In the genomic region with DNA sequence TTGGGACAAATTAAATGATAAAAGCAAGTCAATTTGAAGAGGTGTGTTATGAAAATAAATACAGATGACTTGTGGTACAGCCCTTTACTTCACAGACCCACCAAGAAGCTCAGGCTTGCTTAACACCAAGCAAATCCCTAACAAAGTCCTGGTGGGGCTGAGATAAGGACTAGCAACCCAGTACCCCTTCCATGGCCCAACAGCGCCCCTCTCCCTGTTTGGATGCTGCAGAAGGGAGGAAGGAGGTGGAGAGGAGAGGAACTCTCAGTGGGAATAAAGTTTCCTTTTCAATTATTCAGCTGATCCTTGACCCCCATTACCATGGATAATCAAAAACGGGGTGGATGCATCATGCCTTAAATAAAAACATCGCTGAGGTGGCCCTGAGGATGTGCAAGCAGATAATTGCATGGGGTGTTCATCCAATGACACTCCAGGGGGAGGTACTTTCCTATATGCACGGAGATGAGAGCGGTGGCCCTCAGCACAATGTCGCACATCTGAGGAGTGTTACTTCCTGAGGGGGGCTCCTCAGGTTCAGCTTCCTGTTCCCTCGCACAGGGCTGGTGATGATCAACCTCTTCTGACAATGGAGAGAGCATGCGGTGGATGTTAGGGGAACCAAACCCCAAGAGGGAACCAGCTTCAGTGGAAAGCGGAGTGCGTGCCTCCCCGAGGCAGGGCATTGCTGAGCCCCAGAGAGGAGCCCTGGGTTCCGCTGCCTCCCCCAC, we compare ENCODE assay signal across 9 cellular contexts. TPM values are rescaled to one million over a fixed set of nuclear protein-coding genes. Genes with fewer than 3 reads are reported as not detected.
A peak's percentile ranks its signal among the peaks of the same experiment; 100 is the strongest.
DNase-seq lines count a peak whose midpoint lies in the region; ATAC-seq and TF ChIP-seq lines count a peak whose summit lies in the region.
"Had no signal": no experiment of that assay in that cellular context is flagged by ENCODE, and none has a peak within 500 bp of the region (broad histone marks: within the 10 kb centered on the region; RNA-seq: fewer than 3 reads in every experiment).

No MANE protein-coding gene starts in this region.

- peak; percentile 56 to 73 for TF ChIP-seq CTCF in GM23338 (conservative IDR thresholded peaks at IDR 0.05; ENCODE audit: low read depth in 2 of 2)
- TF ChIP-seq CTCF in activated B cell treated with CpG ODN at 0.5 μM for 24 hours (IDR thresholded peaks at IDR 0.05): no peak
- no peak for TF ChIP-seq CTCF in PC-9 (conservative IDR thresholded peaks at IDR 0.05)

- CTCF ChIA-PET in activated B cell treated with CpG ODN at 0.5 μM for 24 hours (lab: Charles Lee) (interaction anchor here (1.0 to 1.3 kb wide), 2 partner anchors 13 to 71 kb away, joined by 3 to 4 read pairs; no protein-coding TSS in a partner anchor), PC-9 (lab: Charles Lee) (no interaction called here)

- DNase-seq in GM23338 (ENCODE audit: low spot score) (peak; percentile 67), activated B cell treated with CpG ODN at 0.5 μM for 24 hours (no peak), COLO668 (lab: John Stamatoyannopoulos, UW; ENCODE audit: unreplicated experiment) (no peak), posterior cingulate gyrus (no peak), superior temporal gyrus (ENCODE audit: extremely low spot score) (no peak), PC-9 (no peak)
- peak; percentile 68 for DNase-seq in activated naive CD8-positive, alpha-beta T cell treated with anti-CD3 and anti-CD28 coated beads, Interleukin-2, amount 10 ng/mL, durations not matched to agents 7 days and 5 days
- DNase-seq in stimulated activated CD4-positive, alpha-beta T cell treated with anti-CD3 and anti-CD28 coated beads, Interleukin-4, amount 100 ng/mL, for 24 hours: peak; percentile 64

- POLR2A ChIA-PET in activated B cell treated with CpG ODN at 0.5 μM for 24 hours (lab: Charles Lee) (interaction anchor here (0.5 to 2.9 kb wide), 5 partner anchors 36 to 507 kb away, joined by 3 to 18 read pairs (median 5); no protein-coding TSS in a partner anchor), PC-9 (lab: Charles Lee; ENCODE audit: unreplicated experiment) (no interaction called here)
- POLR2A ChIA-PET in activated naive CD8-positive, alpha-beta T cell treated with anti-CD3 and anti-CD28 coated beads, Interleukin-2, amount 10 ng/mL, durations not matched to agents 7 days and 5 days (lab: Charles Lee): interaction anchor here (0.6 to 2.4 kb wide), 18 partner anchors 8 to 508 kb away, joined by 3 to 14 read pairs (median 4); a partner anchor contains a TSS

- no TSS peak for BruUV-seq in PC-9 (replicated peaks; lab: Mats Ljungman, UMichigan)

- H3K9me3 ChIP-seq in PC-9 (ENCODE audit: insufficient read depth, low read depth): no peaks in the 10 kb centered on the region

- no peak overlapping the region for H2AFZ ChIP-seq in GM23338
- H2AFZ ChIP-seq in PC-9: no peak overlapping the region

- peaks cover 4% of the 10 kb centered on the region for H3K27me3 Mint-ChIP-seq in GM23338 (ENCODE audit: insufficient read depth, low read depth, poor library complexity)
- H3K27me3 Mint-ChIP-seq in activated B cell treated with CpG ODN at 0.5 μM for 24 hours: no peaks in the 10 kb centered on the region
- peaks cover 3% of the 10 kb centered on the region for H3K27me3 Mint-ChIP-seq in activated naive CD8-positive, alpha-beta T cell treated with anti-CD3 and anti-CD28 coated beads, Interleukin-2, amount 10 ng/mL, durations not matched to agents 7 days and 5 days

- peaks cover 13% of the 10 kb centered on the region for H3K4me1 Mint-ChIP-seq in GM23338
- peaks cover 53% of the 10 kb centered on the region for H3K4me1 Mint-ChIP-seq in activated B cell treated with CpG ODN at 0.5 μM for 24 hours
- peaks cover 39% of the 10 kb centered on the region for H3K4me1 Mint-ChIP-seq in activated naive CD8-positive, alpha-beta T cell treated with anti-CD3 and anti-CD28 coated beads, Interleukin-2, amount 10 ng/mL, durations not matched to agents 7 days and 5 days

- no peak overlapping the region for H3K27ac ChIP-seq in GM23338 (ENCODE audit: low read depth)
- H3K27ac ChIP-seq in PC-9: no peak overlapping the region

- H3K4me3 Mint-ChIP-seq in GM23338 (no peak overlapping the region), activated B cell treated with CpG ODN at 0.5 μM for 24 hours (peak overlapping the region; percentile 65)
- H3K4me3 Mint-ChIP-seq in activated naive CD8-positive, alpha-beta T cell treated with anti-CD3 and anti-CD28 coated beads, Interleukin-2, amount 10 ng/mL, durations not matched to agents 7 days and 5 days: peak overlapping the region; percentile 85

- H3K4me3 ChIP-seq in GM23338: no peak overlapping the region
- no peak overlapping the region for H3K4me3 ChIP-seq in PC-9

- ATAC-seq in GM23338 (peak; percentile 96), activated B cell treated with CpG ODN at 0.5 μM for 24 hours (ENCODE audit: low read depth) (peak; percentile 33)
- peak; percentile 80 for ATAC-seq in activated naive CD8-positive, alpha-beta T cell treated with anti-CD3 and anti-CD28 coated beads, Interleukin-2, amount 10 ng/mL, durations not matched to agents 7 days and 5 days (ENCODE audit: low read depth)

- H3K4me1 ChIP-seq in GM23338 (ENCODE audit: insufficient read depth): peaks cover 5% of the 10 kb centered on the region
- H3K4me1 ChIP-seq in PC-9 (replicated peaks; ENCODE audit: insufficient read depth): no peaks in the 10 kb centered on the region

- no peaks in the 10 kb centered on the region for H3K36me3 ChIP-seq in GM23338 (ENCODE audit: insufficient read depth)
- H3K36me3 ChIP-seq in PC-9 (ENCODE audit: low read depth): no peaks in the 10 kb centered on the region

- H3K9me3 Mint-ChIP-seq in GM23338 (no peaks in the 10 kb centered on the region; the same call in 2 of the 3 replicates), activated B cell treated with CpG ODN at 0.5 μM for 24 hours (no peaks in the 10 kb centered on the region)
- no peaks in the 10 kb centered on the region for H3K9me3 Mint-ChIP-seq in activated naive CD8-positive, alpha-beta T cell treated with anti-CD3 and anti-CD28 coated beads, Interleukin-2, amount 10 ng/mL, durations not matched to agents 7 days and 5 days

- H3K4me2 ChIP-seq in GM23338 (no peak overlapping the region), PC-9 (no peak overlapping the region)

- H3K9me2 ChIP-seq in GM23338 (ENCODE audit: insufficient read depth) (no peaks in the 10 kb centered on the region), PC-9 (ENCODE audit: insufficient read depth) (no peaks in the 10 kb centered on the region)

- intact Hi-C loops in activated B cell treated with CpG ODN at 0.5 μM for 24 hours (cut with micrococcal nuclease) (no loop called here), posterior cingulate gyrus (cut with DNase I) (no loop called here), PC-9 (cut with micrococcal nuclease; ENCODE audit: unreplicated experiment) (no loop called here)

- H3K27me3 ChIP-seq in GM23338 (ENCODE audit: insufficient read depth): no peaks in the 10 kb centered on the region
- peaks cover 97% of the 10 kb centered on the region for H3K27me3 ChIP-seq in PC-9 (ENCODE audit: insufficient read depth, low read depth)

- no peaks in the 10 kb centered on the region for H3F3A ChIP-seq in GM23338 (replicated peaks; ENCODE audit: low read depth)
- no peaks in the 10 kb centered on the region for H3F3A ChIP-seq in PC-9 (ENCODE audit: insufficient read depth, low read depth)

- H3K79me2 ChIP-seq in GM23338 (replicated peaks; ENCODE audit: insufficient read depth) (no peaks in the 10 kb centered on the region), PC-9 (ENCODE audit: low read depth) (no peaks in the 10 kb centered on the region)

- no peaks in the 10 kb centered on the region for H3K36me3 Mint-ChIP-seq in GM23338 (ENCODE audit: low read depth)
- H3K36me3 Mint-ChIP-seq in activated B cell treated with CpG ODN at 0.5 μM for 24 hours (ENCODE audit: low read depth): no peaks in the 10 kb centered on the region
- no peaks in the 10 kb centered on the region for H3K36me3 Mint-ChIP-seq in activated naive CD8-positive, alpha-beta T cell treated with anti-CD3 and anti-CD28 coated beads, Interleukin-2, amount 10 ng/mL, durations not matched to agents 7 days and 5 days

- H4K20me1 ChIP-seq in GM23338 (replicated peaks; ENCODE audit: insufficient read depth): no peaks in the 10 kb centered on the region
- H4K20me1 ChIP-seq in PC-9 (ENCODE audit: insufficient read depth): no peaks in the 10 kb centered on the region

- no peak overlapping the region for H3K27ac Mint-ChIP-seq in GM23338
- H3K27ac Mint-ChIP-seq in activated B cell treated with CpG ODN at 0.5 μM for 24 hours: peak overlapping the region; percentile 37
- H3K27ac Mint-ChIP-seq in activated naive CD8-positive, alpha-beta T cell treated with anti-CD3 and anti-CD28 coated beads, Interleukin-2, amount 10 ng/mL, durations not matched to agents 7 days and 5 days: peak overlapping the region; percentile 95

TF ChIP-seq in GM23338, 12 proteins besides CTCF, POLR2A, EP300 and RAD21 (continues in another document):
- TF ChIP-seq, protein P1, sequence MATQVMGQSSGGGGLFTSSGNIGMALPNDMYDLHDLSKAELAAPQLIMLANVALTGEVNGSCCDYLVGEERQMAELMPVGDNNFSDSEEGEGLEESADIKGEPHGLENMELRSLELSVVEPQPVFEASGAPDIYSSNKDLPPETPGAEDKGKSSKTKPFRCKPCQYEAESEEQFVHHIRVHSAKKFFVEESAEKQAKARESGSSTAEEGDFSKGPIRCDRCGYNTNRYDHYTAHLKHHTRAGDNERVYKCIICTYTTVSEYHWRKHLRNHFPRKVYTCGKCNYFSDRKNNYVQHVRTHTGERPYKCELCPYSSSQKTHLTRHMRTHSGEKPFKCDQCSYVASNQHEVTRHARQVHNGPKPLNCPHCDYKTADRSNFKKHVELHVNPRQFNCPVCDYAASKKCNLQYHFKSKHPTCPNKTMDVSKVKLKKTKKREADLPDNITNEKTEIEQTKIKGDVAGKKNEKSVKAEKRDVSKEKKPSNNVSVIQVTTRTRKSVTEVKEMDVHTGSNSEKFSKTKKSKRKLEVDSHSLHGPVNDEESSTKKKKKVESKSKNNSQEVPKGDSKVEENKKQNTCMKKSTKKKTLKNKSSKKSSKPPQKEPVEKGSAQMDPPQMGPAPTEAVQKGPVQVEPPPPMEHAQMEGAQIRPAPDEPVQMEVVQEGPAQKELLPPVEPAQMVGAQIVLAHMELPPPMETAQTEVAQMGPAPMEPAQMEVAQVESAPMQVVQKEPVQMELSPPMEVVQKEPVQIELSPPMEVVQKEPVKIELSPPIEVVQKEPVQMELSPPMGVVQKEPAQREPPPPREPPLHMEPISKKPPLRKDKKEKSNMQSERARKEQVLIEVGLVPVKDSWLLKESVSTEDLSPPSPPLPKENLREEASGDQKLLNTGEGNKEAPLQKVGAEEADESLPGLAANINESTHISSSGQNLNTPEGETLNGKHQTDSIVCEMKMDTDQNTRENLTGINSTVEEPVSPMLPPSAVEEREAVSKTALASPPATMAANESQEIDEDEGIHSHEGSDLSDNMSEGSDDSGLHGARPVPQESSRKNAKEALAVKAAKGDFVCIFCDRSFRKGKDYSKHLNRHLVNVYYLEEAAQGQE (IDR thresholded peaks at IDR 0.05; ENCODE audit: unreplicated experiment): no peak
- no peak for TF ChIP-seq ZNF331 (CRISPR knock-in tag; IDR thresholded peaks at IDR 0.05; ENCODE audit: low read depth)

RNA-seq across cellular contexts. Expression of a gene that starts 4.4 kb away (rescaled TPM):
- not detected in 2 replicates for total RNA-seq in GM23338 (2014; rRNA removed; shearing (Covaris generic))
- not detected in 2 replicates for polyA plus RNA-seq in GM23338 (2016; fragmentation: Nextera tagmentation; extraction: Ambion mirVana)
- 3.2 and 4.0 TPM in 2 replicates for total RNA-seq in activated B cell treated with CpG ODN at 0.5 μM for 24 hours
- total RNA-seq in activated naive CD8-positive, alpha-beta T cell treated with anti-CD3 and anti-CD28 coated beads, Interleukin-2, amount 10 ng/mL, durations not matched to agents 7 days and 5 days: 10 to 100 TPM; 15.9 to 16.3 TPM
- total RNA-seq in PC-9 (2021): not detected in 2 replicates
- total RNA-seq: Daoy had no signal

Comparison
In these comparisons a context has a peak if more than half of its experiments do, and no peak if none do; other contexts are left out.
1. ATAC-seq: peak in every context shown above with its lines; median percentile 96 in GM23338; 80 in activated naive CD8-positive, alpha-beta T cell treated with anti-CD3 and anti-CD28 coated beads, Interleukin-2, amount 10 ng/mL, durations not matched to agents 7 days and 5 days; 33 in activated B cell treated with CpG ODN at 0.5 μM for 24 hours.
2. DNase-seq: peak in GM23338 (single experiment), activated naive CD8-positive, alpha-beta T cell treated with anti-CD3 and anti-CD28 coated beads, Interleukin-2, amount 10 ng/mL, durations not matched to agents 7 days and 5 days (single experiment) and stimulated activated CD4-positive, alpha-beta T cell treated with anti-CD3 and anti-CD28 coated beads, Interleukin-4, amount 100 ng/mL, for 24 hours (single experiment); none in activated B cell treated with CpG ODN at 0.5 μM for 24 hours (single experiment), COLO668 (single experiment), posterior cingulate gyrus (0 of 10), superior temporal gyrus (single experiment) and PC-9 (0 of 2).
3. CTCF ChIP-seq: peak in GM23338 (2 of 2); none in activated B cell treated with CpG ODN at 0.5 μM for 24 hours (single experiment) and PC-9 (single experiment).